In the genomic region with DNA sequence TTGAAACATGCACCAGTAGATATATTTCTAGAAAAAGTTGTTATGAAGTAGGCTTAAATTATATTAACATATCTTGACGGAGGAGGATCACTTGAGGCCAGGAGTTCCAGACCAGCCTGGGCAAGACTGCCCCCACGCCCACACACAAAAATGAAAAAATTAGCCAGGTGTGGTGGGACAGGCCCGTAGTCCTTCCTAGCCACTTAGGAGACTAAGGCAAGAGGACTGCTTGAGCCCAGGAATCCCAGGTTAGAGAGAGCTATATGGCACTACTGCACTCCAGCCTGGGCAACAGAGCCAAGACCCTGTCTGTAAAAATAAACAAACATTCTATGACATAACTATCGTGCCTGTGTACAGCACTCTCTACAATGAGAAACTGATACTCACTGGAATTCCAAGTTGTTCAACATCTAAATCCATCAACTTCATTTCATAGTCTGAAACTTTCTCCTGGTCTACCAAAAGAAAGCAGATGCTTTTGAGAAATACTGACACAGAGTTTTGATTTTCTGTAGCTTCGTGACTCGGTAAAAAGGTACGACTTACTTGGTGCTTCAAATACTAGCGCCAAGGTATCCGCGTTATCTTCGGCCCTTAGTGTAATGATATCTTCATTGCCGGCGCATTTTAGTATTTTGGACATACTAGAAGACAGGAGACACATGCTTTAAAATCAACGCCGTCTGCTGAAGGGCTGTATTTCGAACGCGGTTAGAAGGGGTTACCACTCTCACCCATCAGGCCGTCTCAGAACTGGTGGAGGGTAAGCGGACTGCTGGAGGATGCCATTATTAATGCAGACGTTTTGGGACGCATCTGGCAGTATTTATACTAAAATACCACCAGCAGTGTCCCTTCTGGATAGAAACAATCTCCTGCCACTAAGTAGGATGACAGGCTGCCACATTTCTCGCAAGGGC, we compare ENCODE assay signal across 8 cellular contexts. TPM values are rescaled to one million over a fixed set of nuclear protein-coding genes. Genes with fewer than 3 reads are reported as not detected.
DNase-seq lines count a peak whose midpoint lies in the region; ATAC-seq, FAIRE-seq and TF ChIP-seq lines count a peak whose summit lies in the region.

No MANE protein-coding gene starts in this region.

- H3K4me3 ChIP-seq in Panc1 (ENCODE audit: low read depth in 2 of 2, low read length in 2 of 2) (peak overlapping the region; percentile 93), esophagus muscularis mucosa (peak overlapping the region; percentile 68 to 82 (median 73)), retinal pigment epithelial cell (ENCODE audit: low read length) (peak overlapping the region; percentile 88)

- H3K36me3 ChIP-seq in Panc1 (ENCODE audit: control insufficient read depth, insufficient read depth, low read length) (peaks cover 38% of the 10 kb centered on the region), esophagus muscularis mucosa (peaks cover 5 to 40% (median 23%) of the 10 kb centered on the region in 4 donors)

- in situ Hi-C loops in Panc1 (cut with HindIII; ENCODE audit: low pct_unique_long_range_greater_than_20kb, low sequenced_read_pairs): no loop called here

- POLR2A ChIA-PET in Panc1 (lab: Charles Lee): no interaction called here

- peaks cover 14% of the 10 kb centered on the region; the same call in 1 of the 2 replicates for H3K4me1 ChIP-seq in Panc1 (ENCODE audit: control insufficient read depth, insufficient read depth, low read length)
- H3K4me1 ChIP-seq in esophagus muscularis mucosa: peaks cover 18 to 27% (median 25%) of the 10 kb centered on the region in 4 donors

- intact Hi-C loops in Panc1 (cut with micrococcal nuclease; ENCODE audit: unreplicated experiment): no loop called here
- intact Hi-C loops in esophagus muscularis mucosa (cut with DNase I): no loop called here

- ATAC-seq in Panc1 (no peak), HG03280 (IDR thresholded peaks at IDR 0.05; ENCODE audit: unreplicated experiment) (no peak), GM21825 (IDR thresholded peaks at IDR 0.05; ENCODE audit: unreplicated experiment) (no peak), HG02678 (IDR thresholded peaks at IDR 0.05; ENCODE audit: unreplicated experiment) (no peak)

- no peak for TF ChIP-seq EP300 in esophagus muscularis mucosa (IDR thresholded peaks at IDR 0.05)

- BruUV-seq in Panc1 (replicated peaks; lab: Mats Ljungman, UMichigan): no TSS peak

- TF ChIP-seq CTCF in Panc1 (IDR thresholded peaks at IDR 0.05) (no peak), esophagus muscularis mucosa (IDR thresholded peaks at IDR 0.05) (no peak), retinal pigment epithelial cell (conservative IDR thresholded peaks at IDR 0.05; ENCODE audit: low read depth, low read length) (no peak)

- no peak for DNase-seq in GM12892 (ENCODE audit: insufficient read length)
- DNase-seq in Panc1 (ENCODE audit: low read depth, low spot score): no peak
- no peak for DNase-seq in esophagus muscularis mucosa (ENCODE audit: extremely low spot score)
- DNase-seq in retinal pigment epithelial cell (ENCODE audit: low read depth): no peak
- no peak for DNase-seq in NCI-H446 treated with DMSO at 0.1 percent for 48 hours (lab: John Stamatoyannopoulos, UW)

- CTCF ChIA-PET in Panc1 (lab: Charles Lee): no interaction called here

- TF ChIP-seq POLR2A in GM12892 (IDR thresholded peaks at IDR 0.05; ENCODE audit: low read depth, low read length) (no peak), esophagus muscularis mucosa (IDR thresholded peaks at IDR 0.05; ENCODE audit: low read depth) (no peak)

- 5% methylated on average over 23 of the region's 23 CpGs for WGBS in esophagus muscularis mucosa

- H3K27ac ChIP-seq in Panc1 (ENCODE audit: low read length) (peak overlapping the region; percentile 92), esophagus muscularis mucosa (replicated peaks in 1 of 4) (peak overlapping the region; percentile 89 to 95 (median 90))

- peak; percentile 14 for FAIRE-seq in GM12892 (lab: Jason Lieb, UNC)

- H3K9me3 ChIP-seq in Panc1 (ENCODE audit: control insufficient read depth, insufficient read depth, low read depth, low read length): no peaks in the 10 kb centered on the region
- H3K9me3 ChIP-seq in esophagus muscularis mucosa: no peaks in the 10 kb centered on the region

- no peaks in the 10 kb centered on the region for H3K27me3 ChIP-seq in Panc1 (ENCODE audit: control insufficient read depth, insufficient read depth, low read length)
- no peaks in the 10 kb centered on the region for H3K27me3 ChIP-seq in esophagus muscularis mucosa

RNA-seq across cellular contexts. Expression of gene PCNA, which starts 1.3 kb away (rescaled TPM):
- 449 TPM for polyA plus RNA-seq in GM12892 (2012; ENCODE audit: missing spikeins)
- total RNA-seq in Panc1 (2021; ENCODE audit: unreplicated experiment) (182 TPM), esophagus muscularis mucosa (10 to 100 TPM; 25.0 to 37.8 (median 35.9) TPM)
- polyA plus RNA-seq in Panc1 (2012; ENCODE audit: insufficient read length): 106 TPM

RNA-seq across cellular contexts. Expression of gene TMEM230, which starts 5.6 kb away (rescaled TPM):
- polyA plus RNA-seq in GM12892 (2012; ENCODE audit: missing spikeins): 96.2 TPM
- total RNA-seq in Panc1 (2021; ENCODE audit: unreplicated experiment) (89.3 TPM), esophagus muscularis mucosa (100 to 1,000 TPM in 3 of 4 donors, 10 to 100 TPM in 1; 85.8 to 118 (median 107) TPM)
- polyA plus RNA-seq in Panc1 (2012; ENCODE audit: insufficient read length): 77.7 TPM

RNA-seq across cellular contexts. Expression of gene CDS2, which starts 8.3 kb away (rescaled TPM):
- 17.6 TPM for polyA plus RNA-seq in GM12892 (2012; ENCODE audit: missing spikeins)
- total RNA-seq in Panc1 (2021; ENCODE audit: unreplicated experiment) (54.0 TPM), esophagus muscularis mucosa (10 to 100 TPM; 54.8 to 83.1 (median 69.7) TPM)
- polyA plus RNA-seq in Panc1 (2012; ENCODE audit: insufficient read length): 29.1 TPM
